ENCODE assay signal across 33 cellular contexts in the genomic region with DNA sequence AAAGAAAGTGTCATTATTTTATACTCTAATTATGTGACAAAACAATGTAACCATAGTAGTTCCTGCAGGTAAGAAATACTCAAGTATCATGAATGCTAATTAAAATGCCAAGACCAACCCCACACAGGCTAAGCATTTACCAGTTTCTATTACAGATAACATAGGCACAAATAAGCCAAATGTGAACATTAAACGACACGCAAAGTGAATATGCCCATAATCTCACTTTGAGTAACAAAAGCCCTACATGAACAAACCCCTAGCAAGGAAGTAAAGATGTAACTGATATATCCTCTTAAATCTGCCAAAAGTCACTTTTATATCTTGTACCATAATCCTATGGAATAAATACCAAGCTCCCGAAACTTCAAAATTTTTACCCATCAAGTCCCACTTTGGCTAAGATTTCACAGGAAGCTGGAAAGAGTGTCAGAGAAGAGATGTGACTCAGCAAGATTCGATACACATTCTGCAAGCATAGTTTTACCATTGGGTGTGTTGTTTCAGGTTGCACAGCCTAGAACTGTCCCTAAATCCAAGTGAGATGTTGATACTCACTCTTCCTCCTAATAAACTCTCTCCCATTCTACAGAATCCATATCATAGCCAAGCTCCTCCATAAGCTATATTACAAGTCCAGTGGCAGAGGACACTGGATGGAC. TPM values are rescaled to one million over a fixed set of nuclear protein-coding genes. Genes with fewer than 3 reads are reported as not detected.
DNase-seq lines count a peak whose midpoint lies in the region; ATAC-seq, FAIRE-seq and TF ChIP-seq lines count a peak whose summit lies in the region.
"Had no signal": no experiment of that assay in that cellular context is flagged by ENCODE, and none has a peak within 500 bp of the region (broad histone marks: within the 10 kb centered on the region; RNA-seq: fewer than 3 reads in every experiment).

No MANE protein-coding gene starts in this region.

- TF ChIP-seq POLR2A in GM12878 (IDR thresholded peaks at IDR 0.05; ENCODE audit: low read depth, low read length): no peak

- 45% methylated on average over 4 of the region's 4 CpGs for WGBS in GM12878 (ENCODE audit: insufficient coverage, insufficient replicate concordance, low lambda C conversion rate, missing lambda C conversion rate)
- WGBS in mesendoderm (ENCODE audit: extremely low coverage, insufficient coverage, low lambda C conversion rate): no CpG with 5 or more reads among the region's 4 CpGs

- no peaks in the 10 kb centered on the region for H3K79me1 ChIP-seq in mesendoderm (ENCODE audit: low read length)

- intact Hi-C loops in A673 (cut with micrococcal nuclease; ENCODE audit: unreplicated experiment): no loop called here
- intact Hi-C loops in GM12878 (cut with micrococcal nuclease; ENCODE audit: unreplicated experiment): loop anchor here (1.0 kb wide), 1 partner anchor 21 kb away; no protein-coding TSS in a partner anchor

- no peaks in the 10 kb centered on the region for H3K27me3 ChIP-seq in A673 (replicated peaks; ENCODE audit: insufficient read depth, low read depth, low read length, poor library complexity)
- H3K27me3 ChIP-seq in GM12878 (replicated peaks in 1 of 2; ENCODE audit: control insufficient read depth in 2 of 2, insufficient read depth in 2 of 2, low read length in 1 of 2): no peaks in the 10 kb centered on the region
- no peaks in the 10 kb centered on the region for H3K27me3 ChIP-seq in mesendoderm (ENCODE audit: insufficient read depth, low read length, poor library complexity)
- H3K27me3 ChIP-seq: BE2C, brain microvascular endothelial cell, gastroesophageal sphincter, right atrium auricular region, SJSA1, testis, uterus had no signal

- peak overlapping the region; percentile 7; the same call in 1 of the 2 replicates for H2AFZ ChIP-seq in GM12878 (ENCODE audit: control insufficient read depth, low read depth, low read length)

- H3K18ac ChIP-seq in mesendoderm (ENCODE audit: low read length): no peak overlapping the region

- TF ChIP-seq CTCF in A673 (conservative IDR thresholded peaks at IDR 0.05; ENCODE audit: low read depth, low read length): no peak
- TF ChIP-seq CTCF in GM12878 (IDR thresholded peaks at IDR 0.05 in 2 of 3, conservative IDR thresholded peaks at IDR 0.05 in 1 of 3; ENCODE audit: control insufficient read depth in 2 of 3, extremely low read depth in 1 of 3, insufficient read depth in 1 of 3, low read depth in 3 of 3, low read length in 3 of 3): no peak
- no peak for TF ChIP-seq CTCF in RWPE1 (conservative IDR thresholded peaks at IDR 0.05; ENCODE audit: low read depth)

- TF ChIP-seq RAD21 in GM12878 (IDR thresholded peaks at IDR 0.05; ENCODE audit: insufficient read depth, low read depth, low read length): no peak

- H2AK5ac ChIP-seq in mesendoderm (ENCODE audit: low read length): no peak overlapping the region

- CTCF ChIA-PET in A673 (lab: Charles Lee) (no interaction called here), GM12878 (lab: Yijun Ruan, JAX) (interaction anchor here (1.1 kb wide), 1 partner anchor 85 kb away, joined by 4 read pairs; no protein-coding TSS in a partner anchor), RWPE1 (lab: Yijun Ruan, JAX) (interaction anchor here (0.9 kb wide), 1 partner anchor 85 kb away, joined by 4 read pairs; no protein-coding TSS in a partner anchor)

- H3K4me1 ChIP-seq in A673 (ENCODE audit: insufficient read depth, low read length, poor library complexity, severe bottlenecking): no peaks in the 10 kb centered on the region
- H3K4me1 ChIP-seq in GM12878 (ENCODE audit: control insufficient read depth, insufficient read depth, low read length): no peaks in the 10 kb centered on the region
- H3K4me1 ChIP-seq in mesendoderm (ENCODE audit: control insufficient read depth, low read depth, low read length): no peaks in the 10 kb centered on the region
- H3K4me1 ChIP-seq: BE2C, gastroesophageal sphincter, right atrium auricular region, SJSA1, testis, uterus had no signal

- H4K8ac ChIP-seq in mesendoderm (ENCODE audit: low read depth, low read length): no peak overlapping the region

- H3K4me3 ChIP-seq in A673 (ENCODE audit: low read depth, low read length, poor library complexity, severe bottlenecking) (no peak overlapping the region), GM12878 (no peak overlapping the region), mesendoderm (ENCODE audit: low read length) (no peak overlapping the region)
- H3K4me3 ChIP-seq: gastroesophageal sphincter, right atrium auricular region, SJSA1, smooth muscle cell, testis, uterus had no signal

- TF ChIP-seq EP300 in GM12878 (IDR thresholded peaks at IDR 0.05; ENCODE audit: borderline replicate concordance in 1 of 2, control insufficient read depth in 1 of 2, low read depth in 2 of 2, low read length in 2 of 2): no peak

- FAIRE-seq in GM12878 (lab: Jason Lieb, UNC): no peak
- FAIRE-seq: G401.6 had no signal

- no peak overlapping the region for H4K5ac ChIP-seq in mesendoderm (ENCODE audit: low read length)

- no peaks in the 10 kb centered on the region for H4K20me1 ChIP-seq in GM12878 (ENCODE audit: control insufficient read depth, insufficient read depth)

- H2BK15ac ChIP-seq in mesendoderm (replicated peaks; ENCODE audit: low read depth): no peak overlapping the region

- DNase-seq in A673 (ENCODE audit: low spot score): peak; percentile 14
- peak; percentile 11 for DNase-seq in HT1080 (ENCODE audit: low read depth)
- DNase-seq in GM12878 (ENCODE audit: low read depth, low spot score): no peak
- DNase-seq in mesendoderm: peak; percentile 13
- DNase-seq in SW480 (ENCODE audit: low spot score): no peak
- DNase-seq in COLO668 (lab: John Stamatoyannopoulos, UW; ENCODE audit: unreplicated experiment): no peak
- DNase-seq in RWPE1 (ENCODE audit: low spot score): no peak
- DNase-seq: activated CD4-positive, alpha-beta T cell treated with anti-CD3 and anti-CD28 coated beads for 4 hours; amygdala; BE2C; brain microvascular endothelial cell; CD8-positive, alpha-beta T cell; DMS153; GOT3; hippocampal formation; left cardiac atrium; mammary epithelial cell; NCI-H2107; NCI-H82; posterior cingulate gyrus; RPMI8226; T1000; testis; uterus had no signal

- H3K27ac ChIP-seq in A673 (ENCODE audit: low read depth, low read length, poor library complexity, severe bottlenecking): no peak overlapping the region
- no peak overlapping the region for H3K27ac ChIP-seq in GM12878 (ENCODE audit: control insufficient read depth, insufficient read depth)
- H3K27ac ChIP-seq in mesendoderm (ENCODE audit: low read depth, low read length): no peak overlapping the region
- no peak overlapping the region for H3K27ac ChIP-seq in RWPE1
- H3K27ac ChIP-seq: brain microvascular endothelial cell, gastroesophageal sphincter, KMS-11, right atrium auricular region, SJSA1, testis, uterus, VCaP had no signal

- POLR2A ChIA-PET in A673 (lab: Charles Lee; ENCODE audit: low non-redundant PET): no interaction called here
- POLR2A ChIA-PET in GM12878 (lab: Charles Lee): no interaction called here
- POLR2A ChIA-PET in RWPE1 (lab: Yijun Ruan, JAX; ENCODE audit: low non-redundant PET): no interaction called here

- H3K79me2 ChIP-seq in GM12878 (ENCODE audit: control insufficient read depth, insufficient read depth, low read length) (no peaks in the 10 kb centered on the region), mesendoderm (ENCODE audit: control insufficient read depth, insufficient read depth, low read length) (no peaks in the 10 kb centered on the region)

- RAD21 ChIA-PET in GM12878 (lab: Charles Lee; ENCODE audit: unreplicated experiment): interaction anchor here (0.6 kb wide), 1 partner anchor 93 kb away, joined by 3 read pairs; no protein-coding TSS in a partner anchor

- H3K9me3 ChIP-seq in A673 (ENCODE audit: low read depth, low read length, poor library complexity, severe bottlenecking) (no peaks in the 10 kb centered on the region), GM12878 (replicated peaks; ENCODE audit: control insufficient read depth, insufficient read depth, low read length) (no peaks in the 10 kb centered on the region)
- H3K9me3 ChIP-seq: BE2C, gastroesophageal sphincter, right atrium auricular region, SJSA1, testis, uterus had no signal

- no peak overlapping the region for H3K4ac ChIP-seq in mesendoderm (ENCODE audit: low read depth, low read length)

- no peak overlapping the region for H3K9ac ChIP-seq in GM12878 (ENCODE audit: control insufficient read depth, insufficient read depth, low read length)
- H3K9ac ChIP-seq in mesendoderm (ENCODE audit: low read length): no peak overlapping the region
- H3K9ac ChIP-seq: KMS-11 had no signal

- SMC1A ChIA-PET in GM12878 (lab: Charles Lee; ENCODE audit: uncharacterized antibody, unreplicated experiment): interaction anchor here (0.8 kb wide), 1 partner anchor 42 kb away, joined by 3 read pairs; no protein-coding TSS in a partner anchor

- in situ Hi-C loops in GM12878 (cut with MboI): no loop called here

- no peak overlapping the region for H3K4me2 ChIP-seq in GM12878 (ENCODE audit: control insufficient read depth, insufficient read depth)
- no peak overlapping the region for H3K4me2 ChIP-seq in mesendoderm (ENCODE audit: low read length)
- H3K4me2 ChIP-seq: KMS-11, smooth muscle cell had no signal

- peak overlapping the region; percentile 45 for H2BK120ac ChIP-seq in mesendoderm (ENCODE audit: low read depth, low read length)

- H3K36me3 ChIP-seq in A673 (ENCODE audit: insufficient read depth, low read length, poor library complexity, severe bottlenecking): no peaks in the 10 kb centered on the region
- H3K36me3 ChIP-seq in GM12878 (ENCODE audit: control insufficient read depth in 2 of 2, insufficient read depth in 2 of 2, low read length in 1 of 2): no peaks in the 10 kb centered on the region
- no peaks in the 10 kb centered on the region for H3K36me3 ChIP-seq in mesendoderm (ENCODE audit: control insufficient read depth, insufficient read depth, low read length)
- H3K36me3 ChIP-seq: BE2C, brain microvascular endothelial cell, gastroesophageal sphincter, right atrium auricular region, SJSA1, uterus had no signal

- no peak overlapping the region for H3K56ac ChIP-seq in mesendoderm (ENCODE audit: low read length)

- BruUV-seq in A673 (replicated peaks; lab: Mats Ljungman, UMichigan) (no TSS peak), GM12878 (replicated peaks; lab: Mats Ljungman, UMichigan) (no TSS peak)

- ATAC-seq in GM12878 (peak; percentile 39), GM18498 (IDR thresholded peaks at IDR 0.05; ENCODE audit: unreplicated experiment) (no peak)
- ATAC-seq: CD8-positive, alpha-beta T cell; gastroesophageal sphincter; left cardiac atrium had no signal

- no peak overlapping the region for H3K23ac ChIP-seq in mesendoderm (ENCODE audit: low read length)

- H2BK5ac ChIP-seq in mesendoderm (ENCODE audit: low read length): no peak overlapping the region

RNA-seq across cellular contexts. Expression of a gene that starts 28.8 kb away (rescaled TPM):
- total RNA-seq in A673 (2021) (0.06 TPM in 1 of 2 replicates, not detected in the other), GM12878 (2014; rRNA removed) (under 0.01 and 0.16 TPM in 2 replicates), GM12878 (2014; rRNA removed; fragmentation: Illumina TruSeq; extraction: Trizol) (0.05 and 0.09 TPM in 2 replicates), GM12878 (2021) (0.05 and 0.24 TPM in 2 replicates)
- 0.02 TPM in 1 of 2 replicates, not detected in the other for total RNA-seq in HT1080 (2014; rRNA removed; shearing (Covaris generic))
- polyA plus RNA-seq in HT1080 (2015; cell fraction: cytosol; rRNA removed): 0.02 TPM in 1 of 2 replicates, not detected in the other
- polyA plus RNA-seq in HT1080 (2015; cell fraction: nucleus; rRNA removed): 0.03 and 0.08 TPM in 2 replicates
- not detected in 2 replicates for total RNA-seq in GM12878 (2013; cell fraction: nucleolus; rRNA removed)
- polyA plus RNA-seq in GM12878 (2011; ENCODE audit: low read depth): not detected
- polyA plus RNA-seq in GM12878 (2011; rRNA removed) (0.05 and 0.09 TPM in 2 replicates), GM12878 (2014; fragmentation: Illumina TruSeq; extraction: Trizol) (0.06 TPM in 1 of 2 replicates, not detected in the other), GM12878 (2014; fragmentation: Nextera tagmentation; extraction: Ambion mirVana) (under 1 TPM in 1 of 2 experiments, not detected in 1; 0.03 TPM), GM12878 (2014; rRNA removed) (0.01 and 0.13 TPM in 2 replicates), GM12878 (2016; fragmentation: Nextera tagmentation; extraction: Ambion mirVana) (under 1 TPM; 0.13 to 0.34 TPM)
- polyA plus RNA-seq in GM12878 (2011; cell fraction: cytosol; rRNA removed): 0.03 and 0.04 TPM in 2 replicates
- 0.04 and 0.09 TPM in 2 replicates for polyA plus RNA-seq in GM12878 (2011; cell fraction: nucleus; rRNA removed)
- polyA plus RNA-seq in GM12878 (2012): not detected in 2 replicates
- 0.07 and 0.15 TPM in 2 replicates for polyA minus RNA-seq in GM12878 (2011; rRNA and poly(A)+ RNA removed)
- polyA minus RNA-seq in GM12878 (2011; cell fraction: cytosol; rRNA and poly(A)+ RNA removed): not detected in 2 replicates
- polyA minus RNA-seq in GM12878 (2011; cell fraction: nucleus; rRNA and poly(A)+ RNA removed): 0.12 and 0.86 TPM in 2 replicates
- 0.63 TPM for polyA plus RNA-seq in mesendoderm (2013, experiment 1 of 2)
- polyA plus RNA-seq in mesendoderm (2013, experiment 2 of 2): 0.71 TPM
- total RNA-seq: CD8-positive, alpha-beta T cell; neural crest cell; SJSA1 had no signal
- polyA plus RNA-seq: smooth muscle cell had no signal

Comparison
In these comparisons a context has a peak if more than half of its experiments do, and no peak if none do; other contexts are left out.
1. DNase-seq: peak in A673 (single experiment), HT1080 (single experiment) and mesendoderm (single experiment); none in GM12878 (single experiment), SW480 (single experiment), COLO668 (single experiment) and RWPE1 (single experiment).